6 cellular contexts compared by ENCODE assay signal in genomic region chr11:111928286-111928685, GRCh38. TPM values are rescaled to one million over a fixed set of nuclear protein-coding genes. Genes with fewer than 3 reads are reported as not detected.
"Had no signal": no experiment of that assay in that cellular context is flagged by ENCODE, and none has a peak within 500 bp of the region (broad histone marks: within the 10 kb centered on the region; RNA-seq: fewer than 3 reads in every experiment).

No MANE protein-coding gene starts in this region.

RNA-seq across cellular contexts. Expression of gene DIXDC1, which starts 8.9 kb away (rescaled TPM):
- polyA plus RNA-seq: immature natural killer cell had no signal

RNA-seq across cellular contexts. Expression of gene C11orf52, which starts 9.6 kb away (rescaled TPM):
- total RNA-seq: natural killer cell treated with Interleukin-12 subunit alpha and Interleukin-12 subunit beta and Interleukin-15 and Interleukin-18, amount 100 ng/mL, for 72 hours had no signal
- polyA plus RNA-seq: immature natural killer cell, neural cell had no signal

RNA-seq across cellular contexts. Expression of gene HSPB2, which starts 15.8 kb away (rescaled TPM):
- total RNA-seq: natural killer cell treated with Interleukin-12 subunit alpha and Interleukin-12 subunit beta and Interleukin-15 and Interleukin-18, amount 100 ng/mL, for 72 hours; progenitor cell of endocrine pancreas; pulmonary artery endothelial cell; smooth muscle cell had no signal
- polyA plus RNA-seq: immature natural killer cell, neural cell had no signal

RNA-seq across cellular contexts. Expression of gene CRYAB, which starts 16.7 kb away (rescaled TPM):
- total RNA-seq: natural killer cell treated with Interleukin-12 subunit alpha and Interleukin-12 subunit beta and Interleukin-15 and Interleukin-18, amount 100 ng/mL, for 72 hours; progenitor cell of endocrine pancreas had no signal
- polyA plus RNA-seq: immature natural killer cell, neural cell had no signal
